In the genomic region with DNA sequence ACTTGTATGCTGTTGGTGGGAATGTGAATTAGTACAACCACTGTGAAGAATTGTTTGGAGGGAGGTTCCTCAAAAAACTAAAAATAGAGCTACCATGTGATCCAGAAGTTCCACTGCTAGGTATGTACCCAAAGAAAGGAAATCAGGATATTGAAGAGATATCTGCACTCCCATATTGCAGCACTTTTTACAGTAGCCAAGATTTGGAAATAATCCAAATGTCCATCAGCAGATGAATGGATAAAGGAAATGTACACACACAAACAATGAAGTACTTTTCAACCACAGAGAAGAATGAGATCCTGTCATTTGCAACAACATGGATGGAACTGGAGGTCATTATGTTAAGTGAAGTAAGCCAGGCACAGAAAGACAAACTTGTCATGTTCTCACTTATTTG, we compare ENCODE assay signal across 26 cellular contexts. TPM values are rescaled to one million over a fixed set of nuclear protein-coding genes. Genes with fewer than 3 reads are reported as not detected.
DNase-seq lines count a peak whose midpoint lies in the region; ATAC-seq and TF ChIP-seq lines count a peak whose summit lies in the region.
"Had no signal": no experiment of that assay in that cellular context is flagged by ENCODE, and none has a peak within 500 bp of the region (broad histone marks: within the 10 kb centered on the region; RNA-seq: fewer than 3 reads in every experiment).

No MANE protein-coding gene starts in this region.

- H3K4me1 Mint-ChIP-seq in activated T-cell treated with anti-CD3 and anti-CD28 coated beads, Interleukin-2, amount 50 U/mL, for 72 hours (ENCODE audit: low read depth) = no peaks in the 10 kb centered on the region
- no peaks in the 10 kb centered on the region for H3K4me1 Mint-ChIP-seq in endothelial cell (ENCODE audit: unreplicated experiment)
- H3K4me1 Mint-ChIP-seq in memory B cell = no peaks in the 10 kb centered on the region

- peaks cover under 1 to 12% of the 10 kb centered on the region in 2 donors for H3K36me3 Mint-ChIP-seq in activated T-cell treated with anti-CD3 and anti-CD28 coated beads, Interleukin-2, amount 50 U/mL, for 72 hours (ENCODE audit: insufficient read depth in 2 of 2)
- H3K36me3 Mint-ChIP-seq in endothelial cell (ENCODE audit: low read depth, unreplicated experiment) (peaks cover 42% of the 10 kb centered on the region), memory B cell (peaks cover 36% of the 10 kb centered on the region)

- no peak overlapping the region for H3K4me3 Mint-ChIP-seq in activated T-cell treated with anti-CD3 and anti-CD28 coated beads, Interleukin-2, amount 50 U/mL, for 72 hours
- peak overlapping the region; percentile 9 for H3K4me3 Mint-ChIP-seq in endothelial cell (ENCODE audit: unreplicated experiment)
- no peak overlapping the region for H3K4me3 Mint-ChIP-seq in memory B cell
- H3K4me3 Mint-ChIP-seq: CD8-positive, alpha-beta T cell had no signal

- H3K9me3 Mint-ChIP-seq in activated T-cell treated with anti-CD3 and anti-CD28 coated beads, Interleukin-2, amount 50 U/mL, for 72 hours = peaks cover 2 to 8% of the 10 kb centered on the region in 2 donors
- H3K9me3 Mint-ChIP-seq in endothelial cell (ENCODE audit: unreplicated experiment) = peaks cover 6% of the 10 kb centered on the region
- H3K9me3 Mint-ChIP-seq in memory B cell = no peaks in the 10 kb centered on the region
- H3K9me3 Mint-ChIP-seq: CD8-positive, alpha-beta T cell had no signal

- peak overlapping the region; percentile 81 for H3K27ac Mint-ChIP-seq in activated T-cell treated with anti-CD3 and anti-CD28 coated beads, Interleukin-2, amount 50 U/mL, for 72 hours
- H3K27ac Mint-ChIP-seq in endothelial cell (ENCODE audit: unreplicated experiment) (no peak overlapping the region), memory B cell (peak overlapping the region; percentile 3)
- H3K27ac Mint-ChIP-seq: CD8-positive, alpha-beta T cell had no signal

- TF ChIP-seq CTCF in endothelial cell (IDR thresholded peaks at IDR 0.05; ENCODE audit: unreplicated experiment) = no peak

- no peak for ATAC-seq in activated T-cell treated with anti-CD3 and anti-CD28 coated beads, Interleukin-2, amount 50 U/mL, for 72 hours (replicated peaks in 1 of 2)
- no peak for ATAC-seq in memory B cell (ENCODE audit: low read depth)
- no peak for ATAC-seq in HG03565 (IDR thresholded peaks at IDR 0.05; ENCODE audit: unreplicated experiment)
- ATAC-seq in GM18873 (IDR thresholded peaks at IDR 0.05; ENCODE audit: low FRiP score, unreplicated experiment) = no peak
- ATAC-seq: A549; CD8-positive, alpha-beta T cell; GM12878; HCT116; Panc1 had no signal

- no peaks in the 10 kb centered on the region for H3K27me3 Mint-ChIP-seq in activated T-cell treated with anti-CD3 and anti-CD28 coated beads, Interleukin-2, amount 50 U/mL, for 72 hours (ENCODE audit: low read depth)
- H3K27me3 Mint-ChIP-seq in endothelial cell (ENCODE audit: unreplicated experiment) = peaks cover 1% of the 10 kb centered on the region
- H3K27me3 Mint-ChIP-seq in memory B cell = no peaks in the 10 kb centered on the region

- no peak for DNase-seq in activated T-cell treated with anti-CD3 and anti-CD28 coated beads, Interleukin-2, amount 50 U/mL, for 72 hours
- no peak for DNase-seq in activated T-cell treated with anti-CD3 and anti-CD28 coated beads, Interleukin-2, amount 50 U/mL, for 1 hour
- DNase-seq in NCI-H774 (lab: John Stamatoyannopoulos, UW) = peak; percentile 9
- DNase-seq in endothelial cell (ENCODE audit: low spot score) = no peak
- no peak for DNase-seq in memory B cell (ENCODE audit: low spot score in 2 of 2)
- DNase-seq in GOT3 (lab: John Stamatoyannopoulos, UW) = no peak
- DNase-seq: AML-193; Caco-2; CD8-positive, alpha-beta T cell; DMS79; EL; GDM1; NCI-H1092; NCI-H1436 treated with DMSO at 0.1 percent for 48 hours; NCI-H187 treated with DMSO at 0.1 percent for 48 hours; NCI-H510A; NCI-H82; SHP77 treated with DMSO at 0.1 percent for 48 hours had no signal

RNA-seq across cellular contexts. Expression of gene TIGAR, which starts 25.9 kb away (rescaled TPM):
- total RNA-seq in activated T-cell treated with anti-CD3 and anti-CD28 coated beads, Interleukin-2, amount 50 U/mL, for 72 hours = 10 to 100 TPM; 16.1 to 22.5 TPM
- 21.9 TPM for total RNA-seq in endothelial cell (ENCODE audit: unreplicated experiment)

RNA-seq across cellular contexts. Expression of gene FGF23, which starts 32.6 kb away (rescaled TPM):
- not detected for total RNA-seq in activated T-cell treated with anti-CD3 and anti-CD28 coated beads, Interleukin-2, amount 50 U/mL, for 72 hours
- not detected for total RNA-seq in endothelial cell (ENCODE audit: unreplicated experiment)
- total RNA-seq: Caco-2; CD8-positive, alpha-beta T cell; GM12878; HT-29; T-helper 1 cell treated with Interleukin-12 subunit alpha and Interleukin-12 subunit beta and Interleukin-4 antibody, amounts not matched to agents 30 ng/mL and 1 ng/mL, for 36 hours had no signal
